Comparison of ENCODE assay signal across 15 cellular contexts in the genomic region with DNA sequence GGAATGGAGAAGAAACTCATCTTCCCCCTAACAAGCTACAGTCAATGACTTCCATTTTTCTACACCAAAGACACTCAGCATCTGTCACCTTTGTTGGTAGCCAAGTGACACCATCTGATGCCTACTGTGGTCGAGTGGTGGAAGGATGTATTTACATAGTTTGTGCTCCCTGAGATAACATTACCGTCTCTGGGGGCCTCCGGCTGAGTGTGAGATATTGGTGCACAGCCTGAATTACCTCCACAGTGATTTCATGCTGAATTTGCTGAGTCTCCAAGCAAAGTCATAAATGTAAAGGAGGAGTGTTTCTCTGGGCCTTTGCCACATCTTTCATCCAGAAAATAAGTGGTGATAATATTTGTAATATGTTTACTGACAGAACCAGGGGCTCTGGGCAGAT.
"Had no signal": no experiment of that assay in that cellular context is flagged by ENCODE, and none has a peak within 500 bp of the region (broad histone marks: within the 10 kb centered on the region; RNA-seq: fewer than 3 reads in every experiment).

No MANE protein-coding gene starts in this region.

- DNase-seq: activated CD4-positive, alpha-beta T cell treated with anti-CD3 and anti-CD28 coated beads, Interleukin-2, amount 10 ng/mL, durations not matched to agents 24 days and 14 days; activated CD8-positive, alpha-beta T cell treated with anti-CD3 and anti-CD28 coated beads for 36 hours; activated T-cell treated with anti-CD3 and anti-CD28 coated beads, Interleukin-2, amount 50 U/mL, for 24 hours; cortex of kidney; kidney; stimulated activated CD4-positive, alpha-beta T cell treated with anti-CD3 and anti-CD28 coated beads, Interleukin-12 subunit alpha, Interleukin-12 subunit beta, amount 100 ng/mL, for 4 hours; stimulated activated CD4-positive, alpha-beta T cell treated with anti-CD3 and anti-CD28 coated beads, Interleukin-1b, Interleukin-23, amount 100 ng/mL, for 48 hours; stimulated activated CD8-positive, alpha-beta memory T cell treated with anti-CD3 and anti-CD28 coated beads, Interleukin-4, amount 100 ng/mL, for 48 hours; stimulated activated naive CD4-positive, alpha-beta T cell; thyroid gland had no signal

- H3K9ac ChIP-seq: neural progenitor cell had no signal

- H3K4me1 ChIP-seq: adrenal gland, breast epithelium, neural progenitor cell, prostate gland, right atrium auricular region had no signal

- H3K27ac ChIP-seq: adrenal gland, breast epithelium, neural progenitor cell, prostate gland, right atrium auricular region, thyroid gland had no signal

- H3K36me3 ChIP-seq: adrenal gland, breast epithelium, neural progenitor cell, prostate gland, right atrium auricular region, thyroid gland had no signal

- H3K4me2 ChIP-seq: neural progenitor cell had no signal

- H3K9me3 ChIP-seq: adrenal gland, breast epithelium, prostate gland, right atrium auricular region, thyroid gland had no signal

- H3K4me3 ChIP-seq: adrenal gland, breast epithelium, neural progenitor cell, prostate gland, right atrium auricular region, thyroid gland had no signal

- H3K27me3 ChIP-seq: adrenal gland, breast epithelium, neural progenitor cell, right atrium auricular region, thyroid gland had no signal
